ENCODE assay signal across 8 cellular contexts in genomic region chr20:5073154-5074049, GRCh38. TPM values are rescaled to one million over a fixed set of nuclear protein-coding genes. Genes with fewer than 3 reads are reported as not detected.
A peak's percentile ranks its signal among the peaks of the same experiment; 100 is the strongest.
DNase-seq lines count a peak whose midpoint lies in the region; ATAC-seq, FAIRE-seq and TF ChIP-seq lines count a peak whose summit lies in the region.

No MANE protein-coding gene starts in this region.

- CTCF ChIA-PET in GM10248 (lab: Yijun Ruan, JAX): interaction anchor here (0.8 to 2.3 kb wide), 8 partner anchors 10 to 105 kb away, joined by 3 to 10 read pairs (median 3); no protein-coding TSS in a partner anchor

- TF ChIP-seq CTCF in breast epithelium (IDR thresholded peaks at IDR 0.05) (no peak), left lung (IDR thresholded peaks at IDR 0.05) (no peak), testis (IDR thresholded peaks at IDR 0.05) (no peak), GM10248 (IDR thresholded peaks at IDR 0.05; ENCODE audit: control extremely low read depth, extremely low read depth, low read depth, missing control alignments) (no peak)

- H3K4me1 Mint-ChIP-seq in activated T-helper 1 cell treated with anti-CD3 and anti-CD28 coated beads, Interleukin-12 subunit alpha, Interleukin-12 subunit beta, Interleukin-2, Interleukin-4 antibody, amounts not matched to agents 30 ng/mL and 10 ng/mL and 1 ng/mL, durations not matched to agents 14 hours and 24 hours and 36 hours (ENCODE audit: low read depth): peaks cover 50% of the 10 kb centered on the region

- H3K4me1 ChIP-seq in breast epithelium (no peaks in the 10 kb centered on the region), left lung (peaks cover 14 to 36% of the 10 kb centered on the region in 2 donors), testis (peaks cover 9% of the 10 kb centered on the region)

- ATAC-seq in left lung: peak; percentile 98

- H3K27me3 Mint-ChIP-seq in activated T-helper 1 cell treated with anti-CD3 and anti-CD28 coated beads, Interleukin-12 subunit alpha, Interleukin-12 subunit beta, Interleukin-2, Interleukin-4 antibody, amounts not matched to agents 30 ng/mL and 10 ng/mL and 1 ng/mL, durations not matched to agents 14 hours and 24 hours and 36 hours (ENCODE audit: insufficient read depth): no peaks in the 10 kb centered on the region

- H3K36me3 ChIP-seq in breast epithelium: no peaks in the 10 kb centered on the region
- no peaks in the 10 kb centered on the region for H3K36me3 ChIP-seq in left lung
- no peaks in the 10 kb centered on the region for H3K36me3 ChIP-seq in testis (ENCODE audit: low read depth, missing control alignments)

- DNase-seq in EL (peak; percentile 84), NCI-H226 (peak; percentile 31), breast epithelium (ENCODE audit: low spot score in 2 of 2) (peak; percentile 75 to 86), left lung (peak; percentile 91 to 92), testis (peak; percentile 85), GM19239 (ENCODE audit: insufficient read length, low spot score) (no peak), GM10248 (ENCODE audit: extremely low spot score) (no peak)
- DNase-seq in activated T-helper 1 cell treated with anti-CD3 and anti-CD28 coated beads, Interleukin-12 subunit alpha, Interleukin-12 subunit beta, Interleukin-2, Interleukin-4 antibody, amounts not matched to agents 30 ng/mL and 10 ng/mL and 1 ng/mL, durations not matched to agents 14 hours and 24 hours and 36 hours (ENCODE audit: low spot score): no peak

- WGBS in testis, 2 donors: 62 to 63% methylated on average over 7 of the region's 7 CpGs

- peak overlapping the region; percentile 57 to 62 for H3K27ac ChIP-seq in breast epithelium
- H3K27ac ChIP-seq in left lung: peak overlapping the region; percentile 51 to 86
- H3K27ac ChIP-seq in testis: peak overlapping the region in 1 of 2 donors; percentile 48

- peaks cover 5% of the 10 kb centered on the region for H3K36me3 Mint-ChIP-seq in activated T-helper 1 cell treated with anti-CD3 and anti-CD28 coated beads, Interleukin-12 subunit alpha, Interleukin-12 subunit beta, Interleukin-2, Interleukin-4 antibody, amounts not matched to agents 30 ng/mL and 10 ng/mL and 1 ng/mL, durations not matched to agents 14 hours and 24 hours and 36 hours (ENCODE audit: low read depth)

- TF ChIP-seq POLR2A in breast epithelium (IDR thresholded peaks at IDR 0.05) (no peak), testis (IDR thresholded peaks at IDR 0.05) (no peak)

- POLR2A ChIA-PET in GM10248 (lab: Yijun Ruan, JAX): no interaction called here

- no peaks in the 10 kb centered on the region for H3K9me3 Mint-ChIP-seq in activated T-helper 1 cell treated with anti-CD3 and anti-CD28 coated beads, Interleukin-12 subunit alpha, Interleukin-12 subunit beta, Interleukin-2, Interleukin-4 antibody, amounts not matched to agents 30 ng/mL and 10 ng/mL and 1 ng/mL, durations not matched to agents 14 hours and 24 hours and 36 hours

- H3K4me3 ChIP-seq in breast epithelium (no peak overlapping the region), left lung (no peak overlapping the region), testis (no peak overlapping the region)

- H3K27ac Mint-ChIP-seq in activated T-helper 1 cell treated with anti-CD3 and anti-CD28 coated beads, Interleukin-12 subunit alpha, Interleukin-12 subunit beta, Interleukin-2, Interleukin-4 antibody, amounts not matched to agents 30 ng/mL and 10 ng/mL and 1 ng/mL, durations not matched to agents 14 hours and 24 hours and 36 hours: no peak overlapping the region

- no peaks in the 10 kb centered on the region for H3K9me3 ChIP-seq in breast epithelium
- no peaks in the 10 kb centered on the region for H3K9me3 ChIP-seq in left lung
- no peaks in the 10 kb centered on the region for H3K9me3 ChIP-seq in testis

- no peak for FAIRE-seq in GM19239 (lab: Jason Lieb, UNC)

- no peaks in the 10 kb centered on the region for H3K27me3 ChIP-seq in breast epithelium
- no peaks in the 10 kb centered on the region for H3K27me3 ChIP-seq in left lung
- no peaks in the 10 kb centered on the region for H3K27me3 ChIP-seq in testis

- no peak overlapping the region for H3K4me3 Mint-ChIP-seq in activated T-helper 1 cell treated with anti-CD3 and anti-CD28 coated beads, Interleukin-12 subunit alpha, Interleukin-12 subunit beta, Interleukin-2, Interleukin-4 antibody, amounts not matched to agents 30 ng/mL and 10 ng/mL and 1 ng/mL, durations not matched to agents 14 hours and 24 hours and 36 hours

- intact Hi-C loops in breast epithelium (cut with DNase I; ENCODE audit: low total_unique reads) (no loop called here), left lung (cut with DNase I) (no loop called here), testis (cut with DNase I; ENCODE audit: low total_unique reads) (no loop called here)
- intact Hi-C loops in activated T-helper 1 cell treated with anti-CD3 and anti-CD28 coated beads, Interleukin-12 subunit alpha, Interleukin-12 subunit beta, Interleukin-2, Interleukin-4 antibody, amounts not matched to agents 30 ng/mL and 10 ng/mL and 1 ng/mL, durations not matched to agents 14 hours and 24 hours and 36 hours (cut with micrococcal nuclease): no loop called here

RNA-seq across cellular contexts. Expression of gene TMEM230, which starts 39.5 kb away (rescaled TPM):
- 100 to 1,000 TPM in 1 of 3 donors, 10 to 100 TPM in 2; 79.6 to 107 (median 88.0) TPM for total RNA-seq in breast epithelium
- 100 to 1,000 TPM in 1 of 2 donors, 10 to 100 TPM in 1; 98.4 to 112 TPM for total RNA-seq in left lung
- total RNA-seq in testis: 10 to 100 TPM; 76.3 to 82.8 TPM
- polyA plus RNA-seq in testis (ENCODE audit: insufficient read depth, low read depth, low replicate concordance): 118 TPM
- 80.3 and 82.1 TPM in 2 replicates for total RNA-seq in activated T-helper 1 cell treated with anti-CD3 and anti-CD28 coated beads, Interleukin-12 subunit alpha, Interleukin-12 subunit beta, Interleukin-2, Interleukin-4 antibody, amounts not matched to agents 30 ng/mL and 10 ng/mL and 1 ng/mL, durations not matched to agents 14 hours and 24 hours and 36 hours

RNA-seq across cellular contexts. Expression of gene PCNA, which starts 46.4 kb away (rescaled TPM):
- total RNA-seq in breast epithelium (10 to 100 TPM; 32.3 to 62.9 (median 55.4) TPM), left lung (10 to 100 TPM; 80.4 to 93.9 TPM), testis (10 to 100 TPM; 55.4 to 65.0 TPM)
- 121 TPM for polyA plus RNA-seq in testis (ENCODE audit: insufficient read depth, low read depth, low replicate concordance)
- total RNA-seq in activated T-helper 1 cell treated with anti-CD3 and anti-CD28 coated beads, Interleukin-12 subunit alpha, Interleukin-12 subunit beta, Interleukin-2, Interleukin-4 antibody, amounts not matched to agents 30 ng/mL and 10 ng/mL and 1 ng/mL, durations not matched to agents 14 hours and 24 hours and 36 hours: 512 and 519 TPM in 2 replicates

RNA-seq across cellular contexts. Expression of gene CDS2, which starts 53.4 kb away (rescaled TPM):
- total RNA-seq in breast epithelium (10 to 100 TPM; 29.2 to 42.9 (median 37.6) TPM), left lung (10 to 100 TPM; 59.6 to 61.0 TPM), testis (10 to 100 TPM; 65.7 to 71.0 TPM)
- polyA plus RNA-seq in testis (ENCODE audit: insufficient read depth, low read depth, low replicate concordance): 55.0 TPM
- total RNA-seq in activated T-helper 1 cell treated with anti-CD3 and anti-CD28 coated beads, Interleukin-12 subunit alpha, Interleukin-12 subunit beta, Interleukin-2, Interleukin-4 antibody, amounts not matched to agents 30 ng/mL and 10 ng/mL and 1 ng/mL, durations not matched to agents 14 hours and 24 hours and 36 hours: 39.8 and 42.5 TPM in 2 replicates

Comparison
In these comparisons a context has a peak if more than half of its experiments do, and no peak if none do; other contexts are left out.
1. DNase-seq: peak in EL (single experiment), NCI-H226 (single experiment), breast epithelium (2 of 2), left lung (2 of 2) and testis (single experiment); none in activated T-helper 1 cell treated with anti-CD3 and anti-CD28 coated beads, Interleukin-12 subunit alpha, Interleukin-12 subunit beta, Interleukin-2, Interleukin-4 antibody, amounts not matched to agents 30 ng/mL and 10 ng/mL and 1 ng/mL, durations not matched to agents 14 hours and 24 hours and 36 hours (single experiment), GM19239 (single experiment) and GM10248 (single experiment).